In genomic region chr17:2592974-2593845, GRCh38 we compare ENCODE assay signal across 1 cellular context.
TF ChIP-seq lines count a peak whose summit lies in the region.

Gene PAFAH1B1 (plus strand): TSS chr17:2593654. CDS start chr17:2638289, 44,635 bp downstream.

TF ChIP-seq in HepG2, 621 proteins besides CTCF, POLR2A, EP300 and RAD21 (continued from another document and continues in another):
- TF ChIP-seq SKI (IDR thresholded peaks at IDR 0.05; ENCODE audit: partially characterized antibody): peak; percentile 95
- TF ChIP-seq ZNF142 (CRISPR knock-in tag; IDR thresholded peaks at IDR 0.05): peak; percentile 91
- TF ChIP-seq CHD2 (IDR thresholded peaks at IDR 0.05; ENCODE audit: low read depth, low read length): no peak
- no peak for TF ChIP-seq ZNF737 (CRISPR knock-in tag; IDR thresholded peaks at IDR 0.05; ENCODE audit: borderline replicate concordance)
- 0 out of 2 replicates have a peak, but pooled peaks have one; percentile 32 for TF ChIP-seq ZNF761 (CRISPR knock-in tag; conservative IDR thresholded peaks at IDR 0.05)
- TF ChIP-seq CERS6 (CRISPR knock-in tag; IDR thresholded peaks at IDR 0.05): no peak
- TF ChIP-seq REL (CRISPR knock-in tag; conservative IDR thresholded peaks at IDR 0.05): no peak
- no peak; the same call in 1 of the 2 replicates for TF ChIP-seq REPIN1 (CRISPR knock-in tag; IDR thresholded peaks at IDR 0.05; ENCODE audit: borderline replicate concordance, low read depth)
- TF ChIP-seq PAWR (CRISPR knock-in tag; IDR thresholded peaks at IDR 0.05; ENCODE audit: borderline replicate concordance): no peak
- TF ChIP-seq JUN (CRISPR knock-in tag; IDR thresholded peaks at IDR 0.05): no peak
- no peak for TF ChIP-seq NCOR1 (IDR thresholded peaks at IDR 0.05; ENCODE audit: borderline replicate concordance, low read length)
- no peak for TF ChIP-seq ZBTB20 (CRISPR knock-in tag; IDR thresholded peaks at IDR 0.05; ENCODE audit: borderline replicate concordance, low read depth)
- peak; percentile 23; the same call in 1 of the 2 replicates for TF ChIP-seq FOXK1 (CRISPR knock-in tag; IDR thresholded peaks at IDR 0.05; ENCODE audit: borderline replicate concordance, low read depth)
- TF ChIP-seq ELF4 (CRISPR knock-in tag; IDR thresholded peaks at IDR 0.05; ENCODE audit: borderline replicate concordance): no peak
- TF ChIP-seq ARNT2 (CRISPR knock-in tag; IDR thresholded peaks at IDR 0.05; ENCODE audit: low read depth): peak; percentile 73
- no peak for TF ChIP-seq REXO4 (CRISPR knock-in tag; IDR thresholded peaks at IDR 0.05; ENCODE audit: borderline replicate concordance)
- TF ChIP-seq IRX3 (CRISPR knock-in tag; IDR thresholded peaks at IDR 0.05; ENCODE audit: borderline replicate concordance, low read depth): no peak; the same call in 1 of the 2 replicates
- peak; percentile 69; the same call in 1 of the 2 replicates for TF ChIP-seq ZNF639 (CRISPR knock-in tag; conservative IDR thresholded peaks at IDR 0.05)
- TF ChIP-seq FLYWCH1 (CRISPR knock-in tag; IDR thresholded peaks at IDR 0.05): no peak
- no peak for TF ChIP-seq SP140L (CRISPR knock-in tag; IDR thresholded peaks at IDR 0.05; ENCODE audit: borderline replicate concordance)
- TF ChIP-seq ZNF713 (CRISPR knock-in tag; IDR thresholded peaks at IDR 0.05): no peak
- TF ChIP-seq ZNF512 (CRISPR knock-in tag; IDR thresholded peaks at IDR 0.05): no peak
- TF ChIP-seq ZNF207 (IDR thresholded peaks at IDR 0.05; ENCODE audit: borderline replicate concordance): no peak
- no peak for TF ChIP-seq ZFAT (CRISPR knock-in tag; conservative IDR thresholded peaks at IDR 0.05)
- TF ChIP-seq BRD4 (CRISPR knock-in tag; IDR thresholded peaks at IDR 0.05): no peak
- TF ChIP-seq ZNF644 (CRISPR knock-in tag; IDR thresholded peaks at IDR 0.05; ENCODE audit: low read depth): no peak
- TF ChIP-seq ZNF788 (CRISPR knock-in tag; IDR thresholded peaks at IDR 0.05; ENCODE audit: borderline replicate concordance): peak; percentile 85; the same call in 1 of the 2 replicates
- no peak for TF ChIP-seq MED13 (CRISPR knock-in tag; IDR thresholded peaks at IDR 0.05)
- peak; percentile 82; the same call in 1 of the 2 replicates for TF ChIP-seq ZNF749 (CRISPR knock-in tag; IDR thresholded peaks at IDR 0.05; ENCODE audit: borderline replicate concordance)
- TF ChIP-seq ZFP36L1 (CRISPR knock-in tag; IDR thresholded peaks at IDR 0.05): no peak
- TF ChIP-seq ZNF557 (CRISPR knock-in tag; IDR thresholded peaks at IDR 0.05): 0 out of 2 replicates have a peak, but pooled peaks have one; percentile 36
- TF ChIP-seq DZIP1 (CRISPR knock-in tag; IDR thresholded peaks at IDR 0.05): 0 out of 2 replicates have a peak, but pooled peaks have one; percentile 65
- TF ChIP-seq ZNF124 (CRISPR knock-in tag; IDR thresholded peaks at IDR 0.05): no peak
- no peak for TF ChIP-seq TFAP4 (IDR thresholded peaks at IDR 0.05; ENCODE audit: borderline replicate concordance, low read depth)
- TF ChIP-seq ZFP41 (CRISPR knock-in tag; IDR thresholded peaks at IDR 0.05; ENCODE audit: borderline replicate concordance): no peak
- no peak for TF ChIP-seq THAP9 (CRISPR knock-in tag; IDR thresholded peaks at IDR 0.05; ENCODE audit: borderline replicate concordance)
- no peak for TF ChIP-seq KDM1A (CRISPR knock-in tag; IDR thresholded peaks at IDR 0.05)
- no peak for TF ChIP-seq CEBPZ (IDR thresholded peaks at IDR 0.05; ENCODE audit: low read length)
- no peak for TF ChIP-seq SMYD3 (CRISPR knock-in tag; IDR thresholded peaks at IDR 0.05)
- peak; percentile 64; the same call in 1 of the 2 replicates for TF ChIP-seq ZNF274 (CRISPR knock-in tag; IDR thresholded peaks at IDR 0.05)
